ENCODE assay signal across 8 cellular contexts in genomic region chr2:165794520-165794882, GRCh38. TPM values are rescaled to one million over a fixed set of nuclear protein-coding genes. Genes with fewer than 3 reads are reported as not detected.
A peak's percentile ranks its signal among the peaks of the same experiment; 100 is the strongest.
DNase-seq lines count a peak whose midpoint lies in the region; ATAC-seq and TF ChIP-seq lines count a peak whose summit lies in the region.

No MANE protein-coding gene starts in this region.

- H3K36me3 ChIP-seq in ES-I3 (ENCODE audit: insufficient read depth, low read length) (no peaks in the 10 kb centered on the region), lung (ENCODE audit: control insufficient read depth in 2 of 2, insufficient read depth in 2 of 2, low read length in 2 of 2) (no peaks in the 10 kb centered on the region)

- ATAC-seq in GM21529 (IDR thresholded peaks at IDR 0.05; ENCODE audit: unreplicated experiment) (peak; percentile 94), lung (ENCODE audit: insufficient read depth, low FRiP score) (peak; percentile 46)

- no peaks in the 10 kb centered on the region for H3K9me3 ChIP-seq in ES-I3 (ENCODE audit: control insufficient read depth, insufficient read depth, low read length)
- H3K9me3 ChIP-seq in lung (ENCODE audit: control insufficient read depth in 2 of 2, insufficient read depth in 1 of 2, low read length in 1 of 2) = no peaks in the 10 kb centered on the region

- 1 to 4% methylated on average over 18 of the region's 18 CpGs for WGBS in lung, 2 donors

- peak overlapping the region; percentile 91 for H3K9ac ChIP-seq in ES-I3 (ENCODE audit: low read depth, low read length)

- no peak for TF ChIP-seq RAD21 in Ishikawa (IDR thresholded peaks at IDR 0.05; ENCODE audit: low read depth)

- peak; percentile 23 to 33 for DNase-seq in activated CD4-positive, alpha-beta T cell treated with anti-CD3 and anti-CD28 coated beads for 24 hours (ENCODE audit: low read depth in 2 of 2)
- DNase-seq in ecto neural progenitor cell (ENCODE audit: low spot score) = peak; percentile 62
- peak; percentile 63 for DNase-seq in lung (ENCODE audit: low spot score)
- DNase-seq in stimulated activated CD8-positive, alpha-beta memory T cell treated with anti-CD3 and anti-CD28 coated beads, Interleukin-2, amount 100 ng/mL, for 48 hours (ENCODE audit: low read depth in 2 of 2) = peak; percentile 34 to 57
- no peak for DNase-seq in NCI-H82 treated with DMSO at 0.1 percent for 48 hours (lab: John Stamatoyannopoulos, UW; ENCODE audit: unreplicated experiment)

- H3K4me1 ChIP-seq in ES-I3 (ENCODE audit: insufficient read depth, low read length) = peaks cover 20% of the 10 kb centered on the region; the same call in 1 of the 2 replicates
- H3K4me1 ChIP-seq in lung (ENCODE audit: control insufficient read depth in 2 of 2, insufficient read depth in 2 of 2, low read length in 2 of 2) = peaks cover 5 to 9% of the 10 kb centered on the region in 2 donors

- TF ChIP-seq EP300 in Ishikawa (IDR thresholded peaks at IDR 0.05; ENCODE audit: borderline replicate concordance) = no peak

- H3K27ac ChIP-seq in lung (ENCODE audit: low read depth in 1 of 2, low read length in 1 of 2) = peak overlapping the region in 1 of 2 donors; percentile 93

- H3K27me3 ChIP-seq in lung (ENCODE audit: control insufficient read depth, insufficient read depth) = no peaks in the 10 kb centered on the region

- TF ChIP-seq CTCF in lung (IDR thresholded peaks at IDR 0.05; ENCODE audit: control extremely low read depth, extremely low read depth) = no peak

- peak overlapping the region; percentile 57 for H3K4me3 ChIP-seq in lung

TF ChIP-seq in Ishikawa, 13 proteins besides CTCF, POLR2A, EP300 and RAD21:
- 0 out of 2 replicates have a peak, but pooled peaks have one; percentile 10 for TF ChIP-seq CEBPB (IDR thresholded peaks at IDR 0.05)
- no peak for TF ChIP-seq TAF1 (IDR thresholded peaks at IDR 0.05; ENCODE audit: low read depth)

RNA-seq across cellular contexts. Expression of gene GALNT3, which starts 0.5 kb away (rescaled TPM):
- total RNA-seq in lung = 10 to 100 TPM; 26.6 to 41.9 TPM
- 10 to 100 TPM; 15.4 to 19.0 TPM for polyA plus RNA-seq in lung
